Comparison of ENCODE assay signal across 8 cellular contexts in genomic region chr2:47724221-47724981, GRCh38. TPM values are rescaled to one million over a fixed set of nuclear protein-coding genes. Genes with fewer than 3 reads are reported as not detected.
DNase-seq lines count a peak whose midpoint lies in the region; ATAC-seq and TF ChIP-seq lines count a peak whose summit lies in the region.

No MANE protein-coding gene starts in this region.

- ATAC-seq in GM21737 (IDR thresholded peaks at IDR 0.05; ENCODE audit: unreplicated experiment) (peak; percentile 83), foreskin keratinocyte (peak; percentile 70), sciatic nerve (no peak)

- in situ Hi-C loops in GM13977 (cut with MboI; ENCODE audit: low pct_unique_long_range_greater_than_20kb, low sequenced_read_pairs, unreplicated experiment) = no loop called here

- DNase-seq in GM13977 (ENCODE audit: low spot score) = peak; percentile 75
- DNase-seq in Karpas-422 = peak; percentile 97
- DNase-seq in foreskin keratinocyte = peak; percentile 23 to 63
- no peak for DNase-seq in stimulated activated CD8-positive, alpha-beta memory T cell treated with anti-CD3 and anti-CD28 coated beads, Interleukin-4, amount 100 ng/mL, for 48 hours
- no peak for DNase-seq in midbrain (lab: John Stamatoyannopoulos, UW)
- DNase-seq in hepatic stellate cell (ENCODE audit: low spot score) = no peak
- no peak for DNase-seq in sciatic nerve (ENCODE audit: low spot score)

- peak overlapping the region; percentile 99 for H3K27ac ChIP-seq in Karpas-422 (ENCODE audit: low read length)
- H3K27ac ChIP-seq in foreskin keratinocyte = no peak overlapping the region

- peaks cover 15% of the 10 kb centered on the region for H3K79me2 ChIP-seq in Karpas-422 (ENCODE audit: low read length)

- no peaks in the 10 kb centered on the region for H4K20me1 ChIP-seq in Karpas-422 (ENCODE audit: insufficient read depth, low read depth, low read length)

- H3K9ac ChIP-seq in Karpas-422 (ENCODE audit: low read length) = peak overlapping the region; percentile 79

- H3K36me3 ChIP-seq in Karpas-422 (ENCODE audit: insufficient read depth, low read length) = peaks cover 14% of the 10 kb centered on the region

- no peaks in the 10 kb centered on the region for H3K9me3 ChIP-seq in Karpas-422 (ENCODE audit: low read length)

- no peak overlapping the region for H2AFZ ChIP-seq in Karpas-422 (ENCODE audit: low read length)

- H3K27me3 ChIP-seq in Karpas-422 (ENCODE audit: low read length) (no peaks in the 10 kb centered on the region), foreskin keratinocyte (peaks cover 3% of the 10 kb centered on the region)

- no peaks in the 10 kb centered on the region for H3K9me2 ChIP-seq in Karpas-422 (replicated peaks; ENCODE audit: insufficient read depth, low read length)

- TF ChIP-seq CTCF in GM13977 (IDR thresholded peaks at IDR 0.05; ENCODE audit: extremely low read depth, insufficient read depth, missing control alignments) = no peak
- TF ChIP-seq CTCF in foreskin keratinocyte (conservative IDR thresholded peaks at IDR 0.05) = no peak

- peak overlapping the region; percentile 67 for H3K4me2 ChIP-seq in Karpas-422 (ENCODE audit: low read depth, low read length, poor library complexity, severe bottlenecking)

- H3K4me3 ChIP-seq in Karpas-422 (ENCODE audit: low read length) = peak overlapping the region; percentile 52; the same call in 1 of the 2 replicates

- H3K4me1 ChIP-seq in Karpas-422 (ENCODE audit: low read length) (peaks cover 89% of the 10 kb centered on the region), foreskin keratinocyte (no peaks in the 10 kb centered on the region)

- intact Hi-C loops in sciatic nerve (cut with DNase I) = no loop called here

RNA-seq across cellular contexts. Expression of gene MSH6, which starts 58.5 kb away (rescaled TPM):
- 82.9 and 124 TPM in 2 replicates for total RNA-seq in Karpas-422 (2014; rRNA removed; shearing (Covaris generic); ENCODE audit: low replicate concordance)
- total RNA-seq in foreskin keratinocyte = 94.0 and 104 TPM in 2 replicates
- 23.4 and 27.1 TPM in 2 replicates for polyA plus RNA-seq in foreskin keratinocyte
- 50.3 TPM for total RNA-seq in sciatic nerve

Comparison
In these comparisons a context has a peak if more than half of its experiments do, and no peak if none do; other contexts are left out.
1. DNase-seq: peak in GM13977 (single experiment), Karpas-422 (single experiment) and foreskin keratinocyte (2 of 2); none in stimulated activated CD8-positive, alpha-beta memory T cell treated with anti-CD3 and anti-CD28 coated beads, Interleukin-4, amount 100 ng/mL, for 48 hours (single experiment), midbrain (single experiment), hepatic stellate cell (single experiment) and sciatic nerve (single experiment).